In the genomic region with DNA sequence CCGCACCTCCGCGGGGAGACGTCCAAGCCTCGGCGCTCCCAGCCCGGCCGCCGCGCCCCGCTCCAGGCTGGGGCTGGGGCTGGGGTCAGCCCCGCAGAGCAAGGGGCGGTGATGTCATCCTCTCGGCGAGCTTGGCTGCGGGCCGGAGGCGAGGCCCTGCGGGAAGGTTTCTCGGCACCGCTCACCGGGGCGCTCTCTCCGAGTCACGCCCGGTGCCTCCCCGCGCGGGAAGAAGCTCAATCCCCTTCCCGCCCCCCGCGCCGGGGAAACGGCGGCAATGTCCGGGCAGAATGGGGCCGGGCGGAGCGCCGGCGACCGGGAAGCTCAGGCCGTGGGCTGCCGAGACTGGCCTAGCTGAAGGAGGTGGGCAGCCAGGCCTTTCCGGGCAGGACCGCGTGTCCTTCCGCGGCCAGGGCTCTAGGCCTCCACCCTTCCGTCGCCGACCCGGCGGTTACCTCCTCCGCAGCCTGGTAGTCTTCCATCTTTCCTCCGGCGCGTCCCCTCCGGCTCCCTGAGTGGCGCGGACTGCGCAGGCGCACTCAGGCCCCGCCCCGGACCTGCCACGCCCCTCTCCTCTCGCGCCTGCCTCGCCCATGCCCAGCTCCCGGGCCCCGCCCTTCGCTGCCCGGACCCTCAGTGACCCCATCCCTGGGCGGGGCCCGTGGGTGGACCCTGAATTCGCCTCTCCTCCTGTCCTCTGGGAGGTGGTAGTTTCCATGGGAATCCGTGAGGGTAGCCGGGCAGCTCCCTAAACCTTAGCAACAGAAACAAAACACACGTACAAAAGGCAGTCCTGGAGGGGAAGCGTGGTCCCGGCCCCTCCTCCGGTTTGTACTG, we compare ENCODE assay signal across 1 cellular context.
TF ChIP-seq lines count a peak whose summit lies in the region.

A gene (minus strand): TSS at position 517 of the 837 bp plus-strand sequence. CDS start 35 bp downstream, at position 482.

TF ChIP-seq in A549, 52 proteins besides CTCF, POLR2A, EP300 and RAD21 (continued from another document):
- TF ChIP-seq, protein P1, sequence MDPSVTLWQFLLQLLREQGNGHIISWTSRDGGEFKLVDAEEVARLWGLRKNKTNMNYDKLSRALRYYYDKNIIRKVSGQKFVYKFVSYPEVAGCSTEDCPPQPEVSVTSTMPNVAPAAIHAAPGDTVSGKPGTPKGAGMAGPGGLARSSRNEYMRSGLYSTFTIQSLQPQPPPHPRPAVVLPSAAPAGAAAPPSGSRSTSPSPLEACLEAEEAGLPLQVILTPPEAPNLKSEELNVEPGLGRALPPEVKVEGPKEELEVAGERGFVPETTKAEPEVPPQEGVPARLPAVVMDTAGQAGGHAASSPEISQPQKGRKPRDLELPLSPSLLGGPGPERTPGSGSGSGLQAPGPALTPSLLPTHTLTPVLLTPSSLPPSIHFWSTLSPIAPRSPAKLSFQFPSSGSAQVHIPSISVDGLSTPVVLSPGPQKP (IDR thresholded peaks at IDR 0.05; ENCODE audit: low read depth, low read length), result no peak
- TF ChIP-seq, protein P2, sequence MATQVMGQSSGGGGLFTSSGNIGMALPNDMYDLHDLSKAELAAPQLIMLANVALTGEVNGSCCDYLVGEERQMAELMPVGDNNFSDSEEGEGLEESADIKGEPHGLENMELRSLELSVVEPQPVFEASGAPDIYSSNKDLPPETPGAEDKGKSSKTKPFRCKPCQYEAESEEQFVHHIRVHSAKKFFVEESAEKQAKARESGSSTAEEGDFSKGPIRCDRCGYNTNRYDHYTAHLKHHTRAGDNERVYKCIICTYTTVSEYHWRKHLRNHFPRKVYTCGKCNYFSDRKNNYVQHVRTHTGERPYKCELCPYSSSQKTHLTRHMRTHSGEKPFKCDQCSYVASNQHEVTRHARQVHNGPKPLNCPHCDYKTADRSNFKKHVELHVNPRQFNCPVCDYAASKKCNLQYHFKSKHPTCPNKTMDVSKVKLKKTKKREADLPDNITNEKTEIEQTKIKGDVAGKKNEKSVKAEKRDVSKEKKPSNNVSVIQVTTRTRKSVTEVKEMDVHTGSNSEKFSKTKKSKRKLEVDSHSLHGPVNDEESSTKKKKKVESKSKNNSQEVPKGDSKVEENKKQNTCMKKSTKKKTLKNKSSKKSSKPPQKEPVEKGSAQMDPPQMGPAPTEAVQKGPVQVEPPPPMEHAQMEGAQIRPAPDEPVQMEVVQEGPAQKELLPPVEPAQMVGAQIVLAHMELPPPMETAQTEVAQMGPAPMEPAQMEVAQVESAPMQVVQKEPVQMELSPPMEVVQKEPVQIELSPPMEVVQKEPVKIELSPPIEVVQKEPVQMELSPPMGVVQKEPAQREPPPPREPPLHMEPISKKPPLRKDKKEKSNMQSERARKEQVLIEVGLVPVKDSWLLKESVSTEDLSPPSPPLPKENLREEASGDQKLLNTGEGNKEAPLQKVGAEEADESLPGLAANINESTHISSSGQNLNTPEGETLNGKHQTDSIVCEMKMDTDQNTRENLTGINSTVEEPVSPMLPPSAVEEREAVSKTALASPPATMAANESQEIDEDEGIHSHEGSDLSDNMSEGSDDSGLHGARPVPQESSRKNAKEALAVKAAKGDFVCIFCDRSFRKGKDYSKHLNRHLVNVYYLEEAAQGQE (IDR thresholded peaks at IDR 0.05), result no peak
- TF ChIP-seq, protein P3, sequence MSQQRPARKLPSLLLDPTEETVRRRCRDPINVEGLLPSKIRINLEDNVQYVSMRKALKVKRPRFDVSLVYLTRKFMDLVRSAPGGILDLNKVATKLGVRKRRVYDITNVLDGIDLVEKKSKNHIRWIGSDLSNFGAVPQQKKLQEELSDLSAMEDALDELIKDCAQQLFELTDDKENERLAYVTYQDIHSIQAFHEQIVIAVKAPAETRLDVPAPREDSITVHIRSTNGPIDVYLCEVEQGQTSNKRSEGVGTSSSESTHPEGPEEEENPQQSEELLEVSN (IDR thresholded peaks at IDR 0.05; ENCODE audit: borderline replicate concordance, low read depth), result peak; percentile 57; the same call in 1 of the 2 replicates
- TF ChIP-seq CHD2 (IDR thresholded peaks at IDR 0.05; ENCODE audit: low read length, partially characterized antibody) (peak; percentile 5), KDM5A (IDR thresholded peaks at IDR 0.05) (peak; percentile 51; the same call in 1 of the 2 replicates), RFX5 (IDR thresholded peaks at IDR 0.05) (no peak), RNF2 (IDR thresholded peaks at IDR 0.05; ENCODE audit: borderline replicate concordance, low read depth) (no peak), NPAS2 (CRISPR knock-in tag; IDR thresholded peaks at IDR 0.05; ENCODE audit: borderline replicate concordance) (no peak), FOSL2 (IDR thresholded peaks at IDR 0.05) (no peak), FOSL2 (CRISPR knock-in tag; IDR thresholded peaks at IDR 0.05) (peak; percentile 27; the same call in 1 of the 2 replicates), TFCP2L1 (CRISPR knock-in tag; IDR thresholded peaks at IDR 0.05) (no peak), EHMT2 (IDR thresholded peaks at IDR 0.05; ENCODE audit: low read depth) (no peak), HEYL (CRISPR knock-in tag; IDR thresholded peaks at IDR 0.05) (no peak), PHF8 (IDR thresholded peaks at IDR 0.05; ENCODE audit: borderline replicate concordance, low read depth) (peak; percentile 85), HDAC2 (IDR thresholded peaks at IDR 0.05) (no peak)
- TF ChIP-seq, protein P4, sequence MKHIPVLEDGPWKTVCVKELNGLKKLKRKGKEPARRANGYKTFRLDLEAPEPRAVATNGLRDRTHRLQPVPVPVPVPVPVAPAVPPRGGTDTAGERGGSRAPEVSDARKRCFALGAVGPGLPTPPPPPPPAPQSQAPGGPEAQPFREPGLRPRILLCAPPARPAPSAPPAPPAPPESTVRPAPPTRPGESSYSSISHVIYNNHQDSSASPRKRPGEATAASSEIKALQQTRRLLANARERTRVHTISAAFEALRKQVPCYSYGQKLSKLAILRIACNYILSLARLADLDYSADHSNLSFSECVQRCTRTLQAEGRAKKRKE (CRISPR knock-in tag; IDR thresholded peaks at IDR 0.05; ENCODE audit: low read depth), result no peak
TF ChIP-seq in A549: peak in this region for 8.
